Comparison of ENCODE assay signal across 1 cellular context in genomic region chr22:41619979-41620645, GRCh38.
TF ChIP-seq lines count a peak whose summit lies in the region.

No MANE protein-coding gene starts in this region.

TF ChIP-seq in GM12878, 131 proteins besides CTCF, POLR2A, EP300 and RAD21:
- TF ChIP-seq EGR1 (IDR thresholded peaks at IDR 0.05; ENCODE audit: borderline replicate concordance in 1 of 2, low read depth in 2 of 2, low read length in 2 of 2) (no peak), EED (IDR thresholded peaks at IDR 0.05; ENCODE audit: low read depth) (0 out of 2 replicates have a peak, but pooled peaks have one; percentile 17), IKZF2 (IDR thresholded peaks at IDR 0.05) (0 out of 4 replicates have a peak, but pooled peaks of 1 of the 2 experiments have one; percentile 22), HDGF (IDR thresholded peaks at IDR 0.05) (peak; percentile 40; the same call in 1 of the 2 replicates), MXI1 (IDR thresholded peaks at IDR 0.05; ENCODE audit: low read depth, low read length) (peak; percentile 23; the same call in 1 of the 2 replicates), IRF3 (IDR thresholded peaks at IDR 0.05) (no peak), IRF5 (IDR thresholded peaks at IDR 0.05; ENCODE audit: borderline replicate concordance) (no peak), SIN3A (IDR thresholded peaks at IDR 0.05; ENCODE audit: low read depth, low read length) (no peak), KAT2A (conservative IDR thresholded peaks at IDR 0.05; ENCODE audit: control insufficient read depth, low read depth, low read length) (no peak), CHD1 (IDR thresholded peaks at IDR 0.05; ENCODE audit: low read depth, low read length) (0 out of 2 replicates have a peak, but pooled peaks have one; percentile 39), HDAC2 (IDR thresholded peaks at IDR 0.05) (no peak), IKZF1 (conservative IDR thresholded peaks at IDR 0.05) (peak; percentile 51; the same call in 1 of the 2 replicates), TAF1 (IDR thresholded peaks at IDR 0.05; ENCODE audit: borderline replicate concordance, low read depth, low read length) (no peak), NFXL1 (IDR thresholded peaks at IDR 0.05; ENCODE audit: borderline replicate concordance) (no peak), PRDM15 (CRISPR knock-in tag; IDR thresholded peaks at IDR 0.05) (no peak), NFIC (IDR thresholded peaks at IDR 0.05; ENCODE audit: low read depth, low read length) (no peak), CREB1 (IDR thresholded peaks at IDR 0.05; ENCODE audit: low read depth) (no peak), ZBTB40 (IDR thresholded peaks at IDR 0.05; ENCODE audit: borderline replicate concordance) (no peak), ZBED1 (IDR thresholded peaks at IDR 0.05; ENCODE audit: borderline replicate concordance) (no peak), RBBP5 (conservative IDR thresholded peaks at IDR 0.05) (no peak), ZNF384 (IDR thresholded peaks at IDR 0.05; ENCODE audit: borderline replicate concordance, low read depth, low read length) (no peak), TCF7 (IDR thresholded peaks at IDR 0.05; ENCODE audit: borderline replicate concordance) (no peak), MLLT1 (IDR thresholded peaks at IDR 0.05) (peak; percentile 41), ZBTB33 (IDR thresholded peaks at IDR 0.05) (no peak), CHD2 (IDR thresholded peaks at IDR 0.05; ENCODE audit: borderline replicate concordance, low read depth, low read length) (no peak), JUND (IDR thresholded peaks at IDR 0.05; ENCODE audit: low read depth, low read length) (no peak), SMARCA5 (IDR thresholded peaks at IDR 0.05) (no peak; the same call in 1 of the 2 replicates)
